ENCODE assay signal across 11 cellular contexts in the genomic region with DNA sequence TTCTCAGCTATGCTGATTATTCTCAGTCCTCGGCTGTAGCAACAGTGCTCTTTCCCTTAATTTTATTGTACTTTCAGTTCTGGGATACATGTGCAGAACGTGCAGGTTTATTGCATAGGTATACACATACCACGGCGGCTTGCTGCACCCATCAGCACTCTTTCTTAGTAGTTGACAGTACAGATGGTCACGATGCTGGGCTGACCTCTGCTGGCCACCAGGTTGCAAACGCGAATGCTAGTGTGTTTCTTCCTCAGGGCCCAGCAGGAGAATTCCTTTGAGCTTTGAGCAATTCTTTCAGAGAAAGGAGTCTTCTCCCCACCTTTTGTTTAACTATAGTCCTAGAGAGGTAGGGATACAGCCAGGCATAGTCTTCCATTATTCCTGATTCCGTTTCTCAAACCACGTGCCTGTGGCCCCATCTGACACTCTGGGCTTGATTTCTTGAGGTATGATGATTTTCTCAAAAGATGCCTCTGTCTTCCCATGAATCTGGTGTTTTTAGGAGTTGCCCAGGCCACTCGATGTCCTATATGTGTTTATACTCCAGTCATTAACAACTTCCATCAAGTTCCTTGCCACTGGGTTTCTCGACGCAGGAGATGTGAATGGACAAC. TPM values are rescaled to one million over a fixed set of nuclear protein-coding genes. Genes with fewer than 3 reads are reported as not detected.
DNase-seq lines count a peak whose midpoint lies in the region; ATAC-seq, FAIRE-seq and TF ChIP-seq lines count a peak whose summit lies in the region.
"Had no signal": no experiment of that assay in that cellular context is flagged by ENCODE, and none has a peak within 500 bp of the region (broad histone marks: within the 10 kb centered on the region; RNA-seq: fewer than 3 reads in every experiment).

No MANE protein-coding gene starts in this region.

- ATAC-seq in HG03378 (IDR thresholded peaks at IDR 0.05; ENCODE audit: unreplicated experiment), result no peak

- H3K36me3 ChIP-seq in bronchial epithelial cell (ENCODE audit: control insufficient read depth, insufficient read depth, low read length), result no peaks in the 10 kb centered on the region
- no peaks in the 10 kb centered on the region for H3K36me3 ChIP-seq in ascending aorta

- intact Hi-C loops in ascending aorta (cut with DNase I), result no loop called here

- no peak for FAIRE-seq in bronchial epithelial cell (lab: Jason Lieb, UNC)

- no peak overlapping the region for H3K27ac ChIP-seq in ascending aorta
- H3K27ac ChIP-seq: KMS-11 had no signal

- peak; percentile 24 for TF ChIP-seq CTCF in GM12864 (IDR thresholded peaks at IDR 0.05; ENCODE audit: low read depth, low read length, missing control alignments)
- peak; percentile 76 for TF ChIP-seq CTCF in bronchial epithelial cell (IDR thresholded peaks at IDR 0.05; ENCODE audit: insufficient read depth, low read length, severe bottlenecking)
- no peak for TF ChIP-seq CTCF in ascending aorta (IDR thresholded peaks at IDR 0.05)

- no peaks in the 10 kb centered on the region for H3K9me3 ChIP-seq in ascending aorta

- DNase-seq in GM12864 (ENCODE audit: low read depth) (no peak), NCI-H2081 (lab: John Stamatoyannopoulos, UW) (peak; percentile 47 to 71), bronchial epithelial cell (ENCODE audit: low read depth) (peak; percentile 52), middle frontal gyrus (ENCODE audit: extremely low spot score, low spot score) (peak; percentile 29), ascending aorta (ENCODE audit: low spot score in 2 of 2) (no peak), DMS79 (lab: John Stamatoyannopoulos, UW) (no peak)
- DNase-seq in activated T-cell treated with anti-CD3 and anti-CD28 coated beads, Interleukin-2, amount 50 U/mL, for 48 hours, result no peak

- H3K27me3 ChIP-seq in bronchial epithelial cell (ENCODE audit: control insufficient read depth, insufficient read depth, low read length), result no peaks in the 10 kb centered on the region
- no peaks in the 10 kb centered on the region for H3K27me3 ChIP-seq in ascending aorta

- H3K4me3 ChIP-seq in GM12864 (ENCODE audit: low read depth, low read length), result no peak overlapping the region
- no peak overlapping the region for H3K4me3 ChIP-seq in bronchial epithelial cell (ENCODE audit: low read depth, low read length)
- H3K4me3 ChIP-seq in ascending aorta, result no peak overlapping the region

- no peaks in the 10 kb centered on the region for H3K4me1 ChIP-seq in ascending aorta

RNA-seq across cellular contexts. Expression of a gene that starts 48.9 kb away (rescaled TPM):
- total RNA-seq in bronchial epithelial cell, result not detected in 2 replicates
- not detected for total RNA-seq in ascending aorta
- total RNA-seq: glomerular endothelial cell, urinary bladder had no signal

Comparison
In these comparisons a context has a peak if more than half of its experiments do, and no peak if none do; other contexts are left out.
1. DNase-seq: peak in NCI-H2081 (2 of 2), bronchial epithelial cell (single experiment) and middle frontal gyrus (single experiment); none in GM12864 (single experiment), activated T-cell treated with anti-CD3 and anti-CD28 coated beads, Interleukin-2, amount 50 U/mL, for 48 hours (0 of 2), ascending aorta (0 of 2) and DMS79 (single experiment).
2. CTCF ChIP-seq: peak in GM12864 (single experiment) and bronchial epithelial cell (single experiment); none in ascending aorta (0 of 3).